ENCODE assay signal across 18 cellular contexts in genomic region chr10:49162063-49162462, GRCh38. TPM values are rescaled to one million over a fixed set of nuclear protein-coding genes. Genes with fewer than 3 reads are reported as not detected.
"Had no signal": no experiment of that assay in that cellular context is flagged by ENCODE, and none has a peak within 500 bp of the region (broad histone marks: within the 10 kb centered on the region; RNA-seq: fewer than 3 reads in every experiment).

No MANE protein-coding gene starts in this region.

- H2AFZ ChIP-seq: PC-9 had no signal

- H3K27me3 ChIP-seq: adrenal gland, breast epithelium had no signal

- H3K36me3 ChIP-seq: adrenal gland, breast epithelium had no signal

- H3K9me3 ChIP-seq: adrenal gland, breast epithelium had no signal

- H3K4me2 ChIP-seq: PC-9 had no signal

- H3K4me3 ChIP-seq: adrenal gland, breast epithelium, PC-9 had no signal

- H3K27ac ChIP-seq: adrenal gland, breast epithelium, PC-9 had no signal

- DNase-seq: activated CD4-positive, alpha-beta T cell treated with anti-CD3 and anti-CD28 coated beads, Interleukin-2, amount 10 ng/mL, durations not matched to agents 7 days and 5 days; activated CD4-positive, CD25-positive, alpha-beta regulatory T cell treated with anti-CD3 and anti-CD28 coated beads, Interleukin-2, amount 50 U/mL, for 72 hours; activated CD8-positive, alpha-beta memory T cell treated with anti-CD3 and anti-CD28 coated beads, Interleukin-2, amount 50 U/mL, for 4 hours; activated CD8-positive, alpha-beta T cell treated with anti-CD3 and anti-CD28 coated beads for 36 hours; activated naive CD4-positive, alpha-beta T cell treated with anti-CD3 and anti-CD28 coated beads, Interleukin-2, amount 50 U/mL, for 16 hours; activated naive CD8-positive, alpha-beta T cell treated with anti-CD3 and anti-CD28 coated beads, Interleukin-2, amount 10 ng/mL, durations not matched to agents 7 days and 5 days; activated T-cell treated with anti-CD3 and anti-CD28 coated beads, Interleukin-2, amount 50 U/mL, for 72 hours; NCI-H1105 treated with DMSO at 0.1 percent for 48 hours; NCI-H1436 treated with DMSO at 0.1 percent for 48 hours; NCI-H187; NCI-H2081 treated with DMSO at 0.1 percent for 48 hours; SHP77 treated with DMSO at 0.1 percent for 48 hours had no signal

- H3K4me1 ChIP-seq: adrenal gland, breast epithelium had no signal

RNA-seq across cellular contexts. Expression of gene TMEM273, which starts 26.1 kb away (rescaled TPM):
- total RNA-seq: SK-MEL-5 had no signal

RNA-seq across cellular contexts. Expression of gene FAM170B, which starts 28.2 kb away (rescaled TPM):
- total RNA-seq: activated CD4-positive, alpha-beta T cell treated with anti-CD3 and anti-CD28 coated beads, Interleukin-2, amount 10 ng/mL, durations not matched to agents 7 days and 5 days; activated CD8-positive, alpha-beta T cell treated with anti-CD3 and anti-CD28 coated beads for 36 hours; activated naive CD8-positive, alpha-beta T cell treated with anti-CD3 and anti-CD28 coated beads, Interleukin-2, amount 10 ng/mL, durations not matched to agents 7 days and 5 days; adrenal gland; breast epithelium; cerebellum; PC-9; SK-MEL-5; WTC11 had no signal
- polyA plus RNA-seq: adrenal gland had no signal

RNA-seq across cellular contexts. Expression of gene VSTM4, which starts 46.7 kb away (rescaled TPM):
- total RNA-seq: activated naive CD8-positive, alpha-beta T cell treated with anti-CD3 and anti-CD28 coated beads, Interleukin-2, amount 10 ng/mL, durations not matched to agents 7 days and 5 days; PC-9; SK-MEL-5 had no signal
